In genomic region chr13:59898066-59898465, GRCh38 we compare ENCODE assay signal across 23 cellular contexts.
DNase-seq lines count a peak whose midpoint lies in the region; ATAC-seq, FAIRE-seq and TF ChIP-seq lines count a peak whose summit lies in the region.
"Had no signal": no experiment of that assay in that cellular context is flagged by ENCODE, and none has a peak within 500 bp of the region (broad histone marks: within the 10 kb centered on the region; RNA-seq: fewer than 3 reads in every experiment).

No MANE protein-coding gene starts in this region.

- no peak for FAIRE-seq in D721Med (lab: Jason Lieb, UNC)
- FAIRE-seq: A549, H54 had no signal

- no peaks in the 10 kb centered on the region for H3K36me3 ChIP-seq in MM.1S (replicated peaks; ENCODE audit: insufficient read depth, low read length)
- H3K36me3 ChIP-seq: BE2C, HAP-1 had no signal

- H3K4me3 Mint-ChIP-seq in T-cell: no peak overlapping the region
- H3K4me3 Mint-ChIP-seq: CD14-positive monocyte; CD4-positive, alpha-beta T cell; CD8-positive, alpha-beta memory T cell; HFFc6 had no signal

- peaks cover 3 to 9% (median 8%) of the 10 kb centered on the region in 3 donors for H3K4me1 Mint-ChIP-seq in T-cell
- H3K4me1 Mint-ChIP-seq: CD14-positive monocyte had no signal

- no peaks in the 10 kb centered on the region for H4K20me1 ChIP-seq in MM.1S (ENCODE audit: insufficient read depth, low read length)
- H4K20me1 ChIP-seq: BLaER1 treated with 17β-estradiol and CSF1 and Interleukin-3, amounts not matched to agents 10 nM and 100 nM had no signal

- H3K4me2 ChIP-seq in MM.1S (ENCODE audit: low read depth, low read length): no peak overlapping the region
- H3K4me2 ChIP-seq: A549; BLaER1 treated with 17β-estradiol and CSF1 and Interleukin-3, amounts not matched to agents 10 nM and 100 nM had no signal

- ATAC-seq in GM18867 (IDR thresholded peaks at IDR 0.05; ENCODE audit: unreplicated experiment) (peak; percentile 50), HG02870 (IDR thresholded peaks at IDR 0.05; ENCODE audit: unreplicated experiment) (peak; percentile 52), HG02840 (IDR thresholded peaks at IDR 0.05; ENCODE audit: low FRiP score, unreplicated experiment) (no peak), T-cell (replicated peaks in 1 of 4) (no peak)
- ATAC-seq: A549 had no signal

- no peaks in the 10 kb centered on the region for H3F3A ChIP-seq in MM.1S (ENCODE audit: insufficient read depth, low read length)

- no peaks in the 10 kb centered on the region for H3K36me3 Mint-ChIP-seq in T-cell
- H3K36me3 Mint-ChIP-seq: CD8-positive, alpha-beta memory T cell had no signal

- H3K4me3 ChIP-seq in MM.1S (ENCODE audit: low read length): no peak overlapping the region
- H3K4me3 ChIP-seq: A549; BLaER1 treated with 17β-estradiol and CSF1 and Interleukin-3, amounts not matched to agents 10 nM and 100 nM; HAP-1 had no signal

- DNase-seq in MM.1S (peak; percentile 12), D721Med (ENCODE audit: insufficient read length, low spot score) (no peak), T-cell (no peak)
- DNase-seq in stimulated activated CD4-positive, alpha-beta T cell treated with anti-CD3 and anti-CD28 coated beads, Interleukin-4, amount 100 ng/mL, for 4 hours: no peak
- DNase-seq: 8988T; ACHN; AML-193; BE2C; CD4-positive, alpha-beta T cell; CD8-positive, alpha-beta memory T cell; DMS53; DMS79 treated with DMSO at 0.1 percent for 48 hours; GF-D8; GOT3; HFFc6 had no signal

- H3K27me3 ChIP-seq in MM.1S (replicated peaks; ENCODE audit: insufficient read depth, low read length): no peaks in the 10 kb centered on the region
- H3K27me3 ChIP-seq: BE2C; BLaER1 treated with 17β-estradiol and CSF1 and Interleukin-3, amounts not matched to agents 10 nM and 100 nM had no signal

- H3K9me3 ChIP-seq in MM.1S (replicated peaks; ENCODE audit: insufficient read depth, low read length): no peaks in the 10 kb centered on the region
- H3K9me3 ChIP-seq: A549; BE2C; BLaER1 treated with 17β-estradiol and CSF1 and Interleukin-3, amounts not matched to agents 10 nM and 100 nM; HAP-1 had no signal

- POLR2A ChIA-PET in T-cell (lab: Charles Lee): no interaction called here

- no peaks in the 10 kb centered on the region for H3K79me2 ChIP-seq in MM.1S (ENCODE audit: low read length)

- H3K9me3 Mint-ChIP-seq in T-cell: no peaks in the 10 kb centered on the region
- H3K9me3 Mint-ChIP-seq: CD14-positive monocyte; CD4-positive, alpha-beta T cell; CD8-positive, alpha-beta memory T cell; HFFc6 had no signal

- no peaks in the 10 kb centered on the region for H3K27me3 Mint-ChIP-seq in T-cell
- H3K27me3 Mint-ChIP-seq: CD4-positive, alpha-beta T cell; CD8-positive, alpha-beta memory T cell had no signal

- no peak overlapping the region; the same call in 1 of the 2 replicates for H3K27ac ChIP-seq in MM.1S (ENCODE audit: low read length)
- H3K27ac ChIP-seq: A549; BLaER1 treated with 17β-estradiol and CSF1 and Interleukin-3, amounts not matched to agents 10 nM and 100 nM had no signal

- no peaks in the 10 kb centered on the region for H3K4me1 ChIP-seq in MM.1S (ENCODE audit: low read length)
- H3K4me1 ChIP-seq: A549; BE2C; BLaER1 treated with 17β-estradiol and CSF1 and Interleukin-3, amounts not matched to agents 10 nM and 100 nM had no signal

- no peak for TF ChIP-seq CTCF in MM.1S (IDR thresholded peaks at IDR 0.05; ENCODE audit: low read length)
- TF ChIP-seq CTCF in D721Med (IDR thresholded peaks at IDR 0.05; ENCODE audit: insufficient read depth, missing control alignments): no peak

- CTCF ChIA-PET in T-cell (lab: Charles Lee): no interaction called here

- no peak overlapping the region for H2AFZ ChIP-seq in MM.1S (ENCODE audit: low read length)

- H3K9me2 ChIP-seq in MM.1S (replicated peaks; ENCODE audit: insufficient read depth, low read length): no peaks in the 10 kb centered on the region

- H3K9ac ChIP-seq in MM.1S (ENCODE audit: low read length): no peak overlapping the region
- H3K9ac ChIP-seq: BLaER1 treated with 17β-estradiol and CSF1 and Interleukin-3, amounts not matched to agents 10 nM and 100 nM had no signal

- no peak overlapping the region for H3K27ac Mint-ChIP-seq in T-cell
- H3K27ac Mint-ChIP-seq: CD14-positive monocyte; CD4-positive, alpha-beta T cell; CD8-positive, alpha-beta memory T cell; HFFc6 had no signal

Comparison
In these comparisons a context has a peak if more than half of its experiments do, and no peak if none do; other contexts are left out.
1. ATAC-seq: peak in GM18867 (single experiment) and HG02870 (single experiment); none in HG02840 (single experiment) and T-cell (0 of 4).